1 cellular context compared by ENCODE assay signal in the genomic region with DNA sequence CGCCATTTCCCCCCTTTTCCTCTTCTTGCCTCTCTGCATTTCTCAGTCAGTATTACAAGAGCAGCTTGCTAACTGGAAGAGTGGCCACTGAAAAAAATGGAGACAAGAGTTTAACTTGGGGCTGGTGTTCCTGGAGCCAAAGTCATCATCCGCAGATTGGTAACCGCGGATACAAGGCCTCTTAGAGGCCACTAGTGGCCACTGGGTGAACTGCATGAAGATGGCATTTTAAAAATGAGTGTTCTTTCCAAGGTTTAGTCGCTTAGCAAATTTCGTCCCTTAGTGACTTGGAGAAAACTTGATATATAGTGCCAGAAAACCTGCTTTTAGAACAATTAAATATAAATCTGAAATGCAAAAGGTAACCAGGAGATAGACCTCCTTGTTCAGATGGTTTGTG.
A peak's percentile ranks its signal among the peaks of the same experiment; 100 is the strongest.
TF ChIP-seq lines count a peak whose summit lies in the region.

No MANE protein-coding gene starts in this region.

TF ChIP-seq in GM12878, 131 proteins besides CTCF, POLR2A, EP300 and RAD21 (continued from another document):
- TF ChIP-seq PRDM15 (CRISPR knock-in tag; IDR thresholded peaks at IDR 0.05) = no peak
- 0 out of 4 replicates have a peak, but pooled peaks of 1 of the 2 experiments have one; percentile 7 for TF ChIP-seq BHLHE40 (IDR thresholded peaks at IDR 0.05; ENCODE audit: borderline replicate concordance in 1 of 2, low read depth in 2 of 2, low read length in 1 of 2)
- peak; percentile 62 for TF ChIP-seq RUNX3 (IDR thresholded peaks at IDR 0.05; ENCODE audit: low read length)
- TF ChIP-seq PKNOX1 (IDR thresholded peaks at IDR 0.05) = no peak
- TF ChIP-seq ZNF24 (IDR thresholded peaks at IDR 0.05) = 0 out of 2 replicates have a peak, but pooled peaks have one; percentile 5
